In genomic region chr16:29911676-29912010, GRCh38 we compare ENCODE assay signal across 20 cellular contexts. TPM values are rescaled to one million over a fixed set of nuclear protein-coding genes. Genes with fewer than 3 reads are reported as not detected.
"Had no signal": no experiment of that assay in that cellular context is flagged by ENCODE, and none has a peak within 500 bp of the region (broad histone marks: within the 10 kb centered on the region; RNA-seq: fewer than 3 reads in every experiment).

No MANE protein-coding gene starts in this region.

- H3K4me1 Mint-ChIP-seq: activated B cell treated with CpG ODN at 0.5 μM for 24 hours; activated naive CD4-positive, alpha-beta T cell treated with anti-CD3 and anti-CD28 coated beads, Interleukin-2, amount 50 U/mL, for 24 hours had no signal

- H3K27me3 Mint-ChIP-seq: activated B cell treated with CpG ODN at 0.5 μM for 24 hours; activated CD8-positive, alpha-beta T cell treated with anti-CD3 and anti-CD28 coated beads for 36 hours; activated naive CD4-positive, alpha-beta T cell treated with anti-CD3 and anti-CD28 coated beads, Interleukin-2, amount 50 U/mL, for 24 hours; naive thymus-derived CD4-positive, alpha-beta T cell; progenitor cell of endocrine pancreas had no signal

- H3K9me3 ChIP-seq: gastroesophageal sphincter, heart right ventricle, sigmoid colon, stomach, testis, upper lobe of left lung had no signal

- H3K4me3 ChIP-seq: cardiac muscle cell, gastroesophageal sphincter, heart right ventricle, sigmoid colon, stomach, testis, upper lobe of left lung had no signal

- H3K4me1 ChIP-seq: gastroesophageal sphincter, heart right ventricle, sigmoid colon, stomach, testis, upper lobe of left lung had no signal

- ATAC-seq: activated CD8-positive, alpha-beta T cell treated with anti-CD3 and anti-CD28 coated beads for 36 hours; activated T-cell treated with anti-CD3 and anti-CD28 coated beads, Interleukin-2, amount 50 U/mL, for 4 hours; gastroesophageal sphincter; left lobe of liver; naive thymus-derived CD4-positive, alpha-beta T cell had no signal

- H3K4me3 Mint-ChIP-seq: activated B cell treated with CpG ODN at 0.5 μM for 24 hours; activated CD8-positive, alpha-beta T cell treated with anti-CD3 and anti-CD28 coated beads for 36 hours; activated naive CD4-positive, alpha-beta T cell treated with anti-CD3 and anti-CD28 coated beads, Interleukin-2, amount 50 U/mL, for 24 hours; activated T-cell treated with anti-CD3 and anti-CD28 coated beads, Interleukin-2, amount 50 U/mL, for 4 hours; naive thymus-derived CD4-positive, alpha-beta T cell had no signal

- H3K36me3 ChIP-seq: cardiac muscle cell had no signal

- H3K27ac ChIP-seq: cardiac muscle cell, gastroesophageal sphincter, heart right ventricle, sigmoid colon, stomach, testis, upper lobe of left lung had no signal

- DNase-seq: activated B cell treated with CpG ODN at 0.5 μM for 24 hours; activated CD4-positive, alpha-beta T cell treated with anti-CD3 and anti-CD28 coated beads for 48 hours; activated CD8-positive, alpha-beta T cell treated with anti-CD3 and anti-CD28 coated beads for 36 hours; activated effector memory CD4-positive, alpha-beta T cell treated with Interleukin-2 at 50 U/mL for 16 hours; activated T-cell treated with anti-CD3 and anti-CD28 coated beads, Interleukin-2, amount 50 U/mL, for 4 hours; heart right ventricle; naive thymus-derived CD4-positive, alpha-beta T cell; occipital lobe; sigmoid colon; stimulated activated CD4-positive, alpha-beta T cell treated with anti-CD3 and anti-CD28 coated beads, Interleukin-1b, Interleukin-23, amount 100 ng/mL, for 48 hours; stomach had no signal

- H3K27me3 ChIP-seq: cardiac muscle cell, gastroesophageal sphincter, heart right ventricle, sigmoid colon, stomach, testis, upper lobe of left lung had no signal

- H3K27ac Mint-ChIP-seq: activated B cell treated with CpG ODN at 0.5 μM for 24 hours; activated CD8-positive, alpha-beta T cell treated with anti-CD3 and anti-CD28 coated beads for 36 hours; activated naive CD4-positive, alpha-beta T cell treated with anti-CD3 and anti-CD28 coated beads, Interleukin-2, amount 50 U/mL, for 24 hours had no signal

- H3K9me3 Mint-ChIP-seq: activated B cell treated with CpG ODN at 0.5 μM for 24 hours; activated CD8-positive, alpha-beta T cell treated with anti-CD3 and anti-CD28 coated beads for 36 hours; activated naive CD4-positive, alpha-beta T cell treated with anti-CD3 and anti-CD28 coated beads, Interleukin-2, amount 50 U/mL, for 24 hours; activated T-cell treated with anti-CD3 and anti-CD28 coated beads, Interleukin-2, amount 50 U/mL, for 4 hours; naive thymus-derived CD4-positive, alpha-beta T cell had no signal

RNA-seq across cellular contexts. Expression of gene ASPHD1, which starts 11.4 kb away (rescaled TPM):
- total RNA-seq: activated B cell treated with CpG ODN at 0.5 μM for 24 hours, mononuclear cell had no signal
- polyA plus RNA-seq: naive thymus-derived CD4-positive, alpha-beta T cell had no signal

RNA-seq across cellular contexts. Expression of gene SEZ6L2, which starts 12.3 kb away (rescaled TPM):
- total RNA-seq: activated B cell treated with CpG ODN at 0.5 μM for 24 hours; T-helper 2 cell treated with Interferon-gamma antibody and Interleukin-4, amounts not matched to agents 100 ng/mL and 5 ng/mL, for 36 hours had no signal
- polyA plus RNA-seq: naive thymus-derived CD4-positive, alpha-beta T cell had no signal
